15 cellular contexts compared by ENCODE assay signal in genomic region chrX:52888090-52888489, GRCh38. TPM values are rescaled to one million over a fixed set of nuclear protein-coding genes. Genes with fewer than 3 reads are reported as not detected.
"Had no signal": no experiment of that assay in that cellular context is flagged by ENCODE, and none has a peak within 500 bp of the region (broad histone marks: within the 10 kb centered on the region; RNA-seq: fewer than 3 reads in every experiment).

No MANE protein-coding gene starts in this region.

RNA-seq across cellular contexts. Expression of gene XAGE3, which starts 20.2 kb away (rescaled TPM):
- total RNA-seq: activated B cell treated with CpG ODN at 0.5 μM for 24 hours; activated CD4-positive, alpha-beta memory T cell treated with anti-CD3 and anti-CD28 coated beads for 36 hours; activated CD4-positive, alpha-beta memory T cell treated with anti-CD3 and anti-CD28 coated beads, Interleukin-2, amount 10 ng/mL, durations not matched to agents 7 days and 5 days; activated CD4-positive, alpha-beta T cell treated with anti-CD3 and anti-CD28 coated beads for 36 hours; activated CD4-positive, alpha-beta T cell treated with anti-CD3 and anti-CD28 coated beads, Interleukin-2, amount 10 ng/mL, durations not matched to agents 24 days and 14 days; activated CD4-positive, alpha-beta T cell treated with anti-CD3 and anti-CD28 coated beads, Interleukin-2, amount 10 ng/mL, durations not matched to agents 7 days and 5 days; activated CD8-positive, alpha-beta memory T cell treated with anti-CD3 and anti-CD28 coated beads for 36 hours; activated CD8-positive, alpha-beta memory T cell treated with anti-CD3 and anti-CD28 coated beads, Interleukin-2, amount 10 ng/mL, durations not matched to agents 7 days and 5 days; activated CD8-positive, alpha-beta T cell treated with anti-CD3 and anti-CD28 coated beads for 36 hours; activated CD8-positive, alpha-beta T cell treated with anti-CD3 and anti-CD28 coated beads, Interleukin-2, amount 10 ng/mL, durations not matched to agents 7 days and 5 days; T-cell; T-helper 1 cell treated with Interleukin-12 subunit alpha and Interleukin-12 subunit beta and Interleukin-4 antibody, amounts not matched to agents 30 ng/mL and 1 ng/mL, for 36 hours; T-helper 17 cell; T-helper 2 cell treated with Interferon-gamma antibody and Interleukin-4, amounts not matched to agents 100 ng/mL and 5 ng/mL, for 36 hours; WTC11 had no signal
